19 cellular contexts compared by ENCODE assay signal in genomic region chr11:76714493-76714892, GRCh38. TPM values are rescaled to one million over a fixed set of nuclear protein-coding genes. Genes with fewer than 3 reads are reported as not detected.
A peak's percentile ranks its signal among the peaks of the same experiment; 100 is the strongest.
DNase-seq lines count a peak whose midpoint lies in the region; ATAC-seq and TF ChIP-seq lines count a peak whose summit lies in the region.
"Had no signal": no experiment of that assay in that cellular context is flagged by ENCODE, and none has a peak within 500 bp of the region (broad histone marks: within the 10 kb centered on the region; RNA-seq: fewer than 3 reads in every experiment).

No MANE protein-coding gene starts in this region.

- no peaks in the 10 kb centered on the region for H3K9me3 ChIP-seq in effector memory CD4-positive, alpha-beta T cell (ENCODE audit: control insufficient read depth, low read length)
- H3K9me3 ChIP-seq: Caco-2, MG63 had no signal

- CTCF ChIA-PET in WTC11 (lab: Charles Lee), result interaction anchor here (1.0 to 1.8 kb wide), 5 partner anchors 10 to 116 kb away, joined by 3 to 12 read pairs (median 4); no protein-coding TSS in a partner anchor

- H3K9me3 Mint-ChIP-seq in CD14-positive monocyte (no peaks in the 10 kb centered on the region), HFFc6 (no peaks in the 10 kb centered on the region), WTC11 (no peaks in the 10 kb centered on the region)
- H3K9me3 Mint-ChIP-seq: CD4-positive, alpha-beta T cell; IgD-negative memory B cell had no signal

- H3K27ac Mint-ChIP-seq in CD14-positive monocyte (no peak overlapping the region), HFFc6 (no peak overlapping the region), WTC11 (no peak overlapping the region)
- H3K27ac Mint-ChIP-seq: B cell; CD4-positive, alpha-beta T cell; IgD-negative memory B cell had no signal

- H3K4me1 Mint-ChIP-seq in CD14-positive monocyte, result no peaks in the 10 kb centered on the region
- H3K4me1 Mint-ChIP-seq in HFFc6 (ENCODE audit: low read depth), result no peaks in the 10 kb centered on the region
- H3K4me1 Mint-ChIP-seq in WTC11, result no peaks in the 10 kb centered on the region
- H3K4me1 Mint-ChIP-seq: B cell had no signal

- no peak overlapping the region for H3K4me3 ChIP-seq in fibroblast of mammary gland (ENCODE audit: control insufficient read depth, low read depth, low read length)
- no peak overlapping the region for H3K4me3 ChIP-seq in effector memory CD4-positive, alpha-beta T cell (ENCODE audit: insufficient read depth, low read depth, low read length, poor library complexity, severe bottlenecking)
- H3K4me3 ChIP-seq: GM23248, MG63 had no signal

- TF ChIP-seq CTCF in CD14-positive monocyte (IDR thresholded peaks at IDR 0.05) (peak; percentile 15), HFFc6 (IDR thresholded peaks at IDR 0.05) (peak; percentile 38; the same call in 1 of the 2 replicates), WTC11 (IDR thresholded peaks at IDR 0.05) (no peak), fibroblast of mammary gland (conservative IDR thresholded peaks at IDR 0.05; ENCODE audit: control insufficient read depth, insufficient read depth, low read depth, low read length) (peak; percentile 6)

- no peaks in the 10 kb centered on the region for H3K4me1 ChIP-seq in effector memory CD4-positive, alpha-beta T cell (ENCODE audit: control insufficient read depth, insufficient read depth, low read length, poor library complexity, severe bottlenecking)
- H3K4me1 ChIP-seq: Caco-2 had no signal

- H3K36me3 Mint-ChIP-seq in CD14-positive monocyte, result no peaks in the 10 kb centered on the region
- H3K36me3 Mint-ChIP-seq in HFFc6 (ENCODE audit: low read depth), result no peaks in the 10 kb centered on the region
- no peaks in the 10 kb centered on the region for H3K36me3 Mint-ChIP-seq in WTC11
- H3K36me3 Mint-ChIP-seq: IgD-negative memory B cell had no signal

- peaks cover 0 to 6% (median 3%) of the 10 kb centered on the region in 3 donors for H3K27me3 Mint-ChIP-seq in CD14-positive monocyte (ENCODE audit: low read depth in 3 of 3)
- H3K27me3 Mint-ChIP-seq in HFFc6 (ENCODE audit: insufficient read depth), result peaks cover 30% of the 10 kb centered on the region
- no peaks in the 10 kb centered on the region for H3K27me3 Mint-ChIP-seq in WTC11 (ENCODE audit: low read depth)
- H3K27me3 Mint-ChIP-seq: CD4-positive, alpha-beta T cell had no signal

- intact Hi-C loops in CD14-positive monocyte (cut with micrococcal nuclease) (no loop called here), head of caudate nucleus (cut with DNase I) (no loop called here)

- H3K4me3 Mint-ChIP-seq in CD14-positive monocyte (no peak overlapping the region), HFFc6 (no peak overlapping the region), WTC11 (no peak overlapping the region)
- H3K4me3 Mint-ChIP-seq: B cell; CD4-positive, alpha-beta T cell; IgD-negative memory B cell had no signal

- POLR2A ChIA-PET in WTC11 (lab: Charles Lee), result no interaction called here

- peak; percentile 47; the same call in 1 of the 2 replicates for ATAC-seq in WTC11

- no peak for DNase-seq in CD14-positive monocyte (ENCODE audit: low spot score)
- no peak for DNase-seq in HFFc6
- DNase-seq in WTC11 (ENCODE audit: low spot score), result no peak
- no peak for DNase-seq in fibroblast of mammary gland (ENCODE audit: low read depth)
- DNase-seq in cortex of kidney (lab: John Stamatoyannopoulos, UW), result no peak
- DNase-seq in effector memory CD4-positive, alpha-beta T cell, result no peak
- no peak for DNase-seq in head of caudate nucleus
- DNase-seq: Caco-2; CD4-positive, alpha-beta T cell; GF-D8; GM23248; Kasumi-1; MG63; NCI-H1105; NCI-H2081 treated with DMSO at 0.1 percent for 48 hours; NCI-H774 had no signal

- H3K36me3 ChIP-seq in effector memory CD4-positive, alpha-beta T cell (ENCODE audit: control insufficient read depth, insufficient read depth, low read length), result no peaks in the 10 kb centered on the region
- H3K36me3 ChIP-seq: MG63 had no signal

- no peak overlapping the region for H3K27ac ChIP-seq in effector memory CD4-positive, alpha-beta T cell (ENCODE audit: insufficient read depth, low read length, poor library complexity, severe bottlenecking)
- H3K27ac ChIP-seq: GM23248 had no signal

- H3K27me3 ChIP-seq in effector memory CD4-positive, alpha-beta T cell (replicated peaks; ENCODE audit: control insufficient read depth, insufficient read depth, low read length, poor library complexity, severe bottlenecking), result no peaks in the 10 kb centered on the region
- H3K27me3 ChIP-seq: MG63 had no signal

TF ChIP-seq in WTC11, 78 proteins besides CTCF, POLR2A, EP300 and RAD21:
- TF ChIP-seq USF2 (CRISPR knock-in tag; IDR thresholded peaks at IDR 0.05), result no peak

RNA-seq across cellular contexts. Expression of gene LRRC32, which starts 43.9 kb away (rescaled TPM):
- not detected for polyA plus RNA-seq in CD14-positive monocyte
- 1 to 10 TPM in 3 of 6 experiments, under 1 TPM in 3; 0.57 to 1.3 (median 1.0) TPM for total RNA-seq in HFFc6 (2021; fragmentation: NEBNext Ultra II Directional; extraction: Animal tissue kit (Norgen Biotek cat#: 25700))
- 0.74 to 1.7 TPM (median 1.6 TPM) in 3 replicates for total RNA-seq in WTC11 (2021)
- total RNA-seq: A172 had no signal
- polyA plus RNA-seq: IgD-negative memory B cell had no signal
